In the genomic region with DNA sequence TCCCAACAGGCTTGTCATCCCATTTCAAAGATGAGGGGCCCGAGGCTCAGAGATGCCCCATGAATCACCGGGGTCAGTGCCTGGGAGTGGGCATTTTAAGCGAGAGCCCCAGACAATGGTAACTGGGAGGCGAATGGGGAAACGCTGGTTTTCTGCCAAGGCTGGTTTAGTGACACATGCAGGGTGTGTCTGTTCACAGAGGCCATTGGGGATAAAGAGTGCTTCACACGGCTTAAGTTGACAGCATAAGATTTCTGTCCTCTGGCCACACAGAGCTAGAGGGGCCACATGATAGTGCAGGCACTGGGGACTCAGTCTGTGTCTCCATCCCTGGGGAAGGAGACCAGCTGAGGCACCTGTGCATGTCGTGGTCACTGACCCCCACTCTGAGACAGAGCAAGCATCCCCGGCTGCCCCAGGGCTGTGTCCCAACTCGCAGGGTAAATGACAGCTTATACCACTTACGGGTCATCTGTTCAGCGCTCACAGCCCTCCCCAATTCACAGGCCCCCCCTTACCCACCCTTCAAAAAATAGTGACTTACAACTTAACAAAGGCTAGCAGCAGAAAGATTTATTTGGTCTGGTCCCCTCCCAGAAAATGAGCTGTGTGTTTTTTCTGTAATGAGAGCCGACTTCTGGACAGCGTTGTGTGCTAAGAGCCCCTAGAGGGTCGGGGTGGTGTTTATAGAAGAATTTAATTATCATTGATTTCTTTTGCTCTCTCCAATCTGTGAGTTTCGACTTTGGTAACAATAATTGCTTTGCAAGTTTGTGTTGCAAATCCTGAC, we compare ENCODE assay signal across 1 cellular context.
TF ChIP-seq lines count a peak whose summit lies in the region.

No MANE protein-coding gene starts in this region.

TF ChIP-seq in IMR-90, 13 proteins besides CTCF, POLR2A, EP300 and RAD21:
- TF ChIP-seq RFX5 (IDR thresholded peaks at IDR 0.05; ENCODE audit: low read depth, low read length) (no peak), SMC3 (IDR thresholded peaks at IDR 0.05; ENCODE audit: low read depth, low read length) (no peak), FOS (IDR thresholded peaks at IDR 0.05; ENCODE audit: low read depth, low read length) (no peak), USF2 (IDR thresholded peaks at IDR 0.05; ENCODE audit: low read depth, low read length) (no peak), ELK1 (IDR thresholded peaks at IDR 0.05; ENCODE audit: borderline replicate concordance, low read depth, low read length) (no peak), MXI1 (IDR thresholded peaks at IDR 0.05; ENCODE audit: borderline replicate concordance, low read depth, low read length) (no peak), MAFK (IDR thresholded peaks at IDR 0.05; ENCODE audit: low read depth, low read length) (no peak), CHD1 (IDR thresholded peaks at IDR 0.05; ENCODE audit: low read depth, low read length) (no peak), NFE2L2 (IDR thresholded peaks at IDR 0.05; ENCODE audit: low read depth, low read length) (no peak), RCOR1 (IDR thresholded peaks at IDR 0.05; ENCODE audit: insufficient replicate concordance, low read length) (no peak), BHLHE40 (IDR thresholded peaks at IDR 0.05; ENCODE audit: low read depth, low read length) (no peak), CEBPB (IDR thresholded peaks at IDR 0.05; ENCODE audit: low read depth, low read length) (no peak), MAZ (IDR thresholded peaks at IDR 0.05; ENCODE audit: borderline replicate concordance, low read depth, low read length) (no peak)
